ENCODE assay signal across 26 cellular contexts in the genomic region with DNA sequence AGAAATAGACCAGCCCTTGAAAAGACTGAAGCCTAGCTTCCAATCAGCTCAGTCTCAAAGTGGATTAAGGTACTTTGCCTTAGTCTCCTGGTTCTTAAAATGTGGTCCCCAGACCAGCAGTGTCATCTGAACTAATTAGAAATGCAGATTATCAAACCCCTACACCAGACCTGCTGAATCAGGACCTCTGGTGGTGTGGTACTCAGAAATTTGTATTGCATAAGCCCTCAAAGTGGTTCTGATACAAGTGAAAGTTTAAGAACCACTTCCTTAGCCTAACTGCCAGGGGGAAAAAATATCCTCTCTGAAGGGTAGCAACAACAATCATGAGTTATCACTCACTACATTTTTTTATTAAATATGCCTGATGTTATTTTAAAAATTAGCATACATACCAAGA.
DNase-seq lines count a peak whose midpoint lies in the region; ATAC-seq and TF ChIP-seq lines count a peak whose summit lies in the region.
"Had no signal": no experiment of that assay in that cellular context is flagged by ENCODE, and none has a peak within 500 bp of the region (broad histone marks: within the 10 kb centered on the region; RNA-seq: fewer than 3 reads in every experiment).

No MANE protein-coding gene starts in this region.

- peak overlapping the region; percentile 44 for H3K27ac Mint-ChIP-seq in activated CD8-positive, alpha-beta T cell treated with anti-CD3 and anti-CD28 coated beads for 36 hours
- H3K27ac Mint-ChIP-seq in stimulated activated effector memory CD8-positive, alpha-beta T cell treated with anti-CD3 and anti-CD28 coated beads, Interleukin-12 subunit alpha, Interleukin-12 subunit beta, amount 100 ng/mL, for 72 hours, result peak overlapping the region; percentile 48
- no peak overlapping the region for H3K27ac Mint-ChIP-seq in activated T-cell treated with anti-CD3 and anti-CD28 coated beads, Interleukin-2, amount 50 U/mL, for 72 hours
- H3K27ac Mint-ChIP-seq: activated naive CD4-positive, alpha-beta T cell treated with anti-CD3 and anti-CD28 coated beads, Interleukin-2, amount 50 U/mL, for 72 hours; IgD-negative memory B cell; naive B cell had no signal

- POLR2A ChIA-PET in activated CD8-positive, alpha-beta T cell treated with anti-CD3 and anti-CD28 coated beads for 36 hours (lab: Charles Lee), result no interaction called here

- DNase-seq in heart left ventricle, result no peak
- no peak for DNase-seq in Right ventricle myocardium superior
- DNase-seq in NCI-H82 (lab: John Stamatoyannopoulos, UW), result peak; percentile 97
- peak; percentile 24 for DNase-seq in activated CD8-positive, alpha-beta T cell treated with anti-CD3 and anti-CD28 coated beads for 36 hours
- no peak for DNase-seq in stimulated activated effector memory CD8-positive, alpha-beta T cell treated with anti-CD3 and anti-CD28 coated beads, Interleukin-12 subunit alpha, Interleukin-12 subunit beta, amount 100 ng/mL, for 72 hours (ENCODE audit: low spot score in 2 of 2)
- no peak for DNase-seq in activated T-cell treated with anti-CD3 and anti-CD28 coated beads, Interleukin-2, amount 50 U/mL, for 72 hours
- no peak for DNase-seq in testis
- no peak for DNase-seq in LoVo (ENCODE audit: low spot score)
- DNase-seq: activated CD4-positive, alpha-beta T cell treated with anti-CD3 and anti-CD28 coated beads for 48 hours; COR-L47; DMS79; glutamatergic neuron; GOT3; left colon; naive B cell; NCI-H1048; NCI-H187 treated with DMSO at 0.1 percent for 48 hours; NCI-H2227 treated with DMSO at 0.1 percent for 48 hours; NCI-H774; occipital lobe; small intestine; stimulated activated CD4-positive, alpha-beta T cell treated with anti-CD3 and anti-CD28 coated beads, Interleukin-2, amount 100 ng/mL, for 24 hours; uterus had no signal

- peaks cover 0 to 60% (median 0%) of the 10 kb centered on the region in 9 donors for H3K27me3 ChIP-seq in heart left ventricle
- no peaks in the 10 kb centered on the region for H3K27me3 ChIP-seq in testis
- H3K27me3 ChIP-seq: uterus had no signal

- TF ChIP-seq POLR2A in heart left ventricle (IDR thresholded peaks at IDR 0.05) (no peak), testis (IDR thresholded peaks at IDR 0.05) (no peak)

- CTCF ChIA-PET in activated CD8-positive, alpha-beta T cell treated with anti-CD3 and anti-CD28 coated beads for 36 hours (lab: Charles Lee), result no interaction called here

- H3K9me3 ChIP-seq in heart left ventricle (peaks cover 0 to 8% (median 0%) of the 10 kb centered on the region in 12 donors), testis (no peaks in the 10 kb centered on the region)
- H3K9me3 ChIP-seq: uterus had no signal

- H3K36me3 ChIP-seq in heart left ventricle, result peaks cover 0 to 4% (median 0%) of the 10 kb centered on the region in 9 donors
- no peaks in the 10 kb centered on the region for H3K36me3 ChIP-seq in testis (ENCODE audit: low read depth, missing control alignments)
- H3K36me3 ChIP-seq: uterus had no signal

- ATAC-seq in heart left ventricle (no peak), Right ventricle myocardium superior (ENCODE audit: poor library complexity) (no peak)
- peak; percentile 68 for ATAC-seq in activated CD8-positive, alpha-beta T cell treated with anti-CD3 and anti-CD28 coated beads for 36 hours
- no peak for ATAC-seq in stimulated activated effector memory CD8-positive, alpha-beta T cell treated with anti-CD3 and anti-CD28 coated beads, Interleukin-12 subunit alpha, Interleukin-12 subunit beta, amount 100 ng/mL, for 72 hours
- ATAC-seq in activated T-cell treated with anti-CD3 and anti-CD28 coated beads, Interleukin-2, amount 50 U/mL, for 72 hours (replicated peaks in 1 of 2), result no peak
- ATAC-seq: activated naive CD4-positive, alpha-beta T cell treated with anti-CD3 and anti-CD28 coated beads, Interleukin-2, amount 50 U/mL, for 72 hours; left colon; SK-N-SH treated with all-trans-retinoic acid at 6 μM for 48 hours had no signal

- peaks cover 1% of the 10 kb centered on the region for H3K9me3 Mint-ChIP-seq in activated CD8-positive, alpha-beta T cell treated with anti-CD3 and anti-CD28 coated beads for 36 hours
- H3K9me3 Mint-ChIP-seq in stimulated activated effector memory CD8-positive, alpha-beta T cell treated with anti-CD3 and anti-CD28 coated beads, Interleukin-12 subunit alpha, Interleukin-12 subunit beta, amount 100 ng/mL, for 72 hours, result no peaks in the 10 kb centered on the region
- no peaks in the 10 kb centered on the region for H3K9me3 Mint-ChIP-seq in activated T-cell treated with anti-CD3 and anti-CD28 coated beads, Interleukin-2, amount 50 U/mL, for 72 hours

- peaks cover 26% of the 10 kb centered on the region for H3K4me1 Mint-ChIP-seq in activated CD8-positive, alpha-beta T cell treated with anti-CD3 and anti-CD28 coated beads for 36 hours (ENCODE audit: low read depth)
- peaks cover 39% of the 10 kb centered on the region for H3K4me1 Mint-ChIP-seq in stimulated activated effector memory CD8-positive, alpha-beta T cell treated with anti-CD3 and anti-CD28 coated beads, Interleukin-12 subunit alpha, Interleukin-12 subunit beta, amount 100 ng/mL, for 72 hours
- H3K4me1 Mint-ChIP-seq in activated T-cell treated with anti-CD3 and anti-CD28 coated beads, Interleukin-2, amount 50 U/mL, for 72 hours (ENCODE audit: low read depth), result peaks cover 25% of the 10 kb centered on the region

- H3K27me3 Mint-ChIP-seq in activated CD8-positive, alpha-beta T cell treated with anti-CD3 and anti-CD28 coated beads for 36 hours, result no peaks in the 10 kb centered on the region
- H3K27me3 Mint-ChIP-seq in activated T-cell treated with anti-CD3 and anti-CD28 coated beads, Interleukin-2, amount 50 U/mL, for 72 hours (ENCODE audit: low read depth), result no peaks in the 10 kb centered on the region

- peaks cover 4% of the 10 kb centered on the region for H3K36me3 Mint-ChIP-seq in activated CD8-positive, alpha-beta T cell treated with anti-CD3 and anti-CD28 coated beads for 36 hours (ENCODE audit: low read depth)
- no peaks in the 10 kb centered on the region for H3K36me3 Mint-ChIP-seq in stimulated activated effector memory CD8-positive, alpha-beta T cell treated with anti-CD3 and anti-CD28 coated beads, Interleukin-12 subunit alpha, Interleukin-12 subunit beta, amount 100 ng/mL, for 72 hours
- peaks cover 1 to 3% of the 10 kb centered on the region in 2 donors for H3K36me3 Mint-ChIP-seq in activated T-cell treated with anti-CD3 and anti-CD28 coated beads, Interleukin-2, amount 50 U/mL, for 72 hours (ENCODE audit: insufficient read depth in 2 of 2)
- H3K36me3 Mint-ChIP-seq: naive B cell had no signal

- peak overlapping the region in 7 of 12 donors; percentile 11 to 57 (median 47) for H3K27ac ChIP-seq in heart left ventricle
- H3K27ac ChIP-seq in testis, result no peak overlapping the region
- H3K27ac ChIP-seq: uterus had no signal

- peaks cover 0 to 68% (median 12%) of the 10 kb centered on the region in 12 donors for H3K4me1 ChIP-seq in heart left ventricle
- H3K4me1 ChIP-seq in testis, result no peaks in the 10 kb centered on the region
- H3K4me1 ChIP-seq: uterus had no signal

- H3K4me3 ChIP-seq in heart left ventricle, result no peak overlapping the region
- no peak overlapping the region for H3K4me3 ChIP-seq in testis
- H3K4me3 ChIP-seq: uterus had no signal

- intact Hi-C loops in heart left ventricle (cut with DNase I) (loop anchor here in 1 of 10 donors (10.0 kb wide), 1 partner anchor 225 kb away; no protein-coding TSS in a partner anchor), Right ventricle myocardium superior (cut with DNase I) (no loop called here), testis (cut with DNase I; ENCODE audit: low total_unique reads) (no loop called here)
- intact Hi-C loops in activated CD8-positive, alpha-beta T cell treated with anti-CD3 and anti-CD28 coated beads for 36 hours (cut with micrococcal nuclease), result no loop called here

- no peak overlapping the region for H3K4me3 Mint-ChIP-seq in activated CD8-positive, alpha-beta T cell treated with anti-CD3 and anti-CD28 coated beads for 36 hours
- no peak overlapping the region for H3K4me3 Mint-ChIP-seq in stimulated activated effector memory CD8-positive, alpha-beta T cell treated with anti-CD3 and anti-CD28 coated beads, Interleukin-12 subunit alpha, Interleukin-12 subunit beta, amount 100 ng/mL, for 72 hours
- H3K4me3 Mint-ChIP-seq in activated T-cell treated with anti-CD3 and anti-CD28 coated beads, Interleukin-2, amount 50 U/mL, for 72 hours, result no peak overlapping the region
- H3K4me3 Mint-ChIP-seq: IgD-negative memory B cell, naive B cell had no signal

- TF ChIP-seq CTCF in heart left ventricle (IDR thresholded peaks at IDR 0.05) (no peak), testis (IDR thresholded peaks at IDR 0.05) (no peak)
- no peak for TF ChIP-seq CTCF in activated CD8-positive, alpha-beta T cell treated with anti-CD3 and anti-CD28 coated beads for 36 hours (IDR thresholded peaks at IDR 0.05)

Comparison
In these comparisons a context has a peak if more than half of its experiments do, and no peak if none do; other contexts are left out.
1. DNase-seq: peak in NCI-H82 (single experiment) and activated CD8-positive, alpha-beta T cell treated with anti-CD3 and anti-CD28 coated beads for 36 hours (single experiment); none in heart left ventricle (0 of 5), Right ventricle myocardium superior (single experiment), stimulated activated effector memory CD8-positive, alpha-beta T cell treated with anti-CD3 and anti-CD28 coated beads, Interleukin-12 subunit alpha, Interleukin-12 subunit beta, amount 100 ng/mL, for 72 hours (0 of 2), activated T-cell treated with anti-CD3 and anti-CD28 coated beads, Interleukin-2, amount 50 U/mL, for 72 hours (0 of 2), testis (single experiment) and LoVo (single experiment).
2. H3K27ac ChIP-seq: peak in heart left ventricle (7 of 12); none in testis (0 of 2).